15 cellular contexts compared by ENCODE assay signal in the genomic region with DNA sequence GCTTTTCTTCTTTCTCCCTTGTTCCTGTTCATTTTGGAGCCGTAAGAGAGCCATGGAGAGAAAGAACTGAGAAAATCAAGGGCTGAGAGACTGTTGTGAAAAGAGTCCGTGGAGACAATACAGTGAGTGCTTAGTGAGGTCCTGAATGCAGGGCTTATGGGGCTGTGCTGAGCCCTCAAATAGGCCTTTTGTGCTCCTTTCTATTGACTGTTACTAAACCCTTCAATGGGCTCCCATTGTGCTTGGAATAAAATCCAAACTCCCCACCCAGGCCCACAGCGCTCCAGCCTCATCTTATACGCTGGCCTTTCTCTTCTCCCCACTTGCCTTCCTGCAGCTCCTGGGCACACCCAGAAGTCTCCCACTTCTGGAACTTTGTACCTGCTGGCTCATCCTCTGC.
"Had no signal": no experiment of that assay in that cellular context is flagged by ENCODE, and none has a peak within 500 bp of the region (broad histone marks: within the 10 kb centered on the region; RNA-seq: fewer than 3 reads in every experiment).

No MANE protein-coding gene starts in this region.

- H3K4me1 Mint-ChIP-seq: activated CD4-positive, alpha-beta memory T cell treated with anti-CD3 and anti-CD28 coated beads, Interleukin-2, amount 10 ng/mL, durations not matched to agents 7 days and 5 days; stimulated activated effector memory CD8-positive, alpha-beta T cell treated with anti-CD3 and anti-CD28 coated beads, Interleukin-12 subunit alpha, Interleukin-12 subunit beta, amount 100 ng/mL, for 72 hours had no signal

- H3K27ac ChIP-seq: esophagus squamous epithelium, heart left ventricle, left ventricle myocardium inferior, transverse colon had no signal

- DNase-seq: activated CD4-positive, alpha-beta memory T cell treated with anti-CD3 and anti-CD28 coated beads, Interleukin-2, amount 10 ng/mL, durations not matched to agents 7 days and 5 days; activated T-cell treated with anti-CD3 and anti-CD28 coated beads, Interleukin-2, amount 50 U/mL, for 72 hours; aorta; esophagus squamous epithelium; foreskin fibroblast; heart left ventricle; left ventricle myocardium inferior; mesenchymal stem cell; right cardiac atrium; SW 1271; transverse colon had no signal

- ATAC-seq: activated T-cell treated with anti-CD3 and anti-CD28 coated beads, Interleukin-2, amount 50 U/mL, for 72 hours; heart left ventricle; right cardiac atrium; stimulated activated effector memory CD8-positive, alpha-beta T cell treated with anti-CD3 and anti-CD28 coated beads, Interleukin-12 subunit alpha, Interleukin-12 subunit beta, amount 100 ng/mL, for 72 hours had no signal

- H3K4me1 ChIP-seq: esophagus squamous epithelium, heart left ventricle, left ventricle myocardium inferior, transverse colon had no signal

- H3K27ac Mint-ChIP-seq: activated CD4-positive, alpha-beta memory T cell treated with anti-CD3 and anti-CD28 coated beads, Interleukin-2, amount 10 ng/mL, durations not matched to agents 7 days and 5 days; activated T-cell treated with anti-CD3 and anti-CD28 coated beads, Interleukin-2, amount 50 U/mL, for 72 hours; stimulated activated effector memory CD8-positive, alpha-beta T cell treated with anti-CD3 and anti-CD28 coated beads, Interleukin-12 subunit alpha, Interleukin-12 subunit beta, amount 100 ng/mL, for 72 hours had no signal

- H3K9me3 Mint-ChIP-seq: activated CD4-positive, alpha-beta memory T cell treated with anti-CD3 and anti-CD28 coated beads, Interleukin-2, amount 10 ng/mL, durations not matched to agents 7 days and 5 days; stimulated activated effector memory CD8-positive, alpha-beta T cell treated with anti-CD3 and anti-CD28 coated beads, Interleukin-12 subunit alpha, Interleukin-12 subunit beta, amount 100 ng/mL, for 72 hours had no signal

- H3K9me3 ChIP-seq: esophagus squamous epithelium, heart left ventricle, transverse colon had no signal

- H3K27me3 Mint-ChIP-seq: activated CD4-positive, alpha-beta memory T cell treated with anti-CD3 and anti-CD28 coated beads, Interleukin-2, amount 10 ng/mL, durations not matched to agents 7 days and 5 days had no signal

- H3K36me3 ChIP-seq: esophagus squamous epithelium, heart left ventricle, left ventricle myocardium inferior, transverse colon had no signal

- H3K4me3 ChIP-seq: esophagus squamous epithelium, heart left ventricle, left ventricle myocardium inferior, smooth muscle cell, transverse colon had no signal

- H3K36me3 Mint-ChIP-seq: stimulated activated effector memory CD8-positive, alpha-beta T cell treated with anti-CD3 and anti-CD28 coated beads, Interleukin-12 subunit alpha, Interleukin-12 subunit beta, amount 100 ng/mL, for 72 hours had no signal

- H3K27me3 ChIP-seq: heart left ventricle had no signal

- FAIRE-seq: bronchial epithelial cell, keratinocyte had no signal

- H3K4me2 ChIP-seq: smooth muscle cell had no signal

- H3K4me3 Mint-ChIP-seq: activated CD4-positive, alpha-beta memory T cell treated with anti-CD3 and anti-CD28 coated beads, Interleukin-2, amount 10 ng/mL, durations not matched to agents 7 days and 5 days; activated T-cell treated with anti-CD3 and anti-CD28 coated beads, Interleukin-2, amount 50 U/mL, for 72 hours; stimulated activated effector memory CD8-positive, alpha-beta T cell treated with anti-CD3 and anti-CD28 coated beads, Interleukin-12 subunit alpha, Interleukin-12 subunit beta, amount 100 ng/mL, for 72 hours had no signal
